Comparison of ENCODE assay signal across 1 cellular context in the genomic region with DNA sequence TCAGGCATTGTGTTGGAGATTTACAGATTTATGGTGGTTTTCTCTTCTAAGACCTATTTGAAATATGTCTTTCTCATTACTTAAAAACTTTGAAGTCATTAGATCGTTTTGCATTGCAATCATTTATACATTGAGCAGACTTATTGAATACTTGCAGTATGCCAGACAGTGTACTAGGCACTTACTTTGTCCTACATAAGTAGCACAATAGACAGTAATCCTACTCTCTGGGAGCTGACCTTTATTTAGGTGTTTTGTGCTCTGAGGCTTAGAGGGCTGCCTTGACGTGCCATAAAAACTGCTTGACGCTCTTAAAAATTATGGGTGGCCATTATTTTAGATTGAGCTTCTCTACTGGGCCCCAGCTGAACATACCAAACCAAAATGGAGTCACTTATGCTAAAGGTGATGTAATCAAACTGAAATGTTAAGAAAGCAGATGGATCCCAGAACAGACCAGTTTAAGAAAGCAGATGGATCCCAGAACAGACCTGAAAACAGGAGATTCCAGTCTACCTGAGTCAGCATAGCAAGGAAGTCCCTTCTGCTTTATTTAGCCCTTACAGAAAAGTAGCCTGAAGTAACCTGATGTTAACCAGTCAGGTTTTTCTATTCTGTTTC.
A peak's percentile ranks its signal among the peaks of the same experiment; 100 is the strongest.
TF ChIP-seq lines count a peak whose summit lies in the region.

No MANE protein-coding gene starts in this region.

TF ChIP-seq in K562, 482 proteins besides CTCF, POLR2A, EP300 and RAD21:
- TF ChIP-seq ATF4 (CRISPR knock-in tag; IDR thresholded peaks at IDR 0.05) (peak; percentile 58; the same call in 1 of the 2 replicates), BRD4 (IDR thresholded peaks at IDR 0.05) (no peak), ZNF41 (CRISPR knock-in tag; conservative IDR thresholded peaks at IDR 0.05) (0 out of 2 replicates have a peak, but pooled peaks have one; percentile 41), HDAC6 (IDR thresholded peaks at IDR 0.05; ENCODE audit: low read depth, low read length) (no peak), ZNF586 (CRISPR knock-in tag; conservative IDR thresholded peaks at IDR 0.05) (no peak), RBFOX2 (IDR thresholded peaks at IDR 0.05; ENCODE audit: low read depth, low read length) (no peak), ZNF175 (CRISPR knock-in tag; IDR thresholded peaks at IDR 0.05; ENCODE audit: low read depth) (0 out of 2 replicates have a peak, but pooled peaks have one; percentile 56), TCFL5 (CRISPR knock-in tag; conservative IDR thresholded peaks at IDR 0.05) (0 out of 2 replicates have a peak, but pooled peaks have one; percentile 25), SMAD3 (CRISPR knock-in tag; conservative IDR thresholded peaks at IDR 0.05) (peak; percentile 70; the same call in 1 of the 2 replicates), HDAC8 (tag; IDR thresholded peaks at IDR 0.05) (0 out of 2 replicates have a peak, but pooled peaks have one; percentile 32), ZNF311 (CRISPR knock-in tag; IDR thresholded peaks at IDR 0.05) (peak; percentile 90), POLR2H (tag; IDR thresholded peaks at IDR 0.05; ENCODE audit: low read depth) (no peak), ZNF316 (IDR thresholded peaks at IDR 0.05) (0 out of 2 replicates have a peak, but pooled peaks have one; percentile 13), ZBTB9 (CRISPR knock-in tag; IDR thresholded peaks at IDR 0.05) (peak; percentile 48; the same call in 1 of the 2 replicates), NR2C1 (IDR thresholded peaks at IDR 0.05) (no peak), NR2C1 (tag; IDR thresholded peaks at IDR 0.05) (0 out of 2 replicates have a peak, but pooled peaks have one; percentile 22), SMAD4 (CRISPR knock-in tag; conservative IDR thresholded peaks at IDR 0.05) (peak; percentile 57), IRF9 (tag; IDR thresholded peaks at IDR 0.05) (peak; percentile 29; the same call in 1 of the 2 replicates), TEAD1 (CRISPR knock-in tag; IDR thresholded peaks at IDR 0.05) (peak in 1 of 2 experiments; percentile 72; a peak in 2 of 4 replicates), ID3 (CRISPR knock-in tag; IDR thresholded peaks at IDR 0.05) (no peak), ID3 (tag; IDR thresholded peaks at IDR 0.05) (peak; percentile 81), SIN3A (IDR thresholded peaks at IDR 0.05; ENCODE audit: borderline replicate concordance in 2 of 2, control insufficient read depth in 1 of 2, low read depth in 2 of 2, low read length in 2 of 2) (no peak), BACH1 (tag; IDR thresholded peaks at IDR 0.05) (peak; percentile 74; the same call in 1 of the 2 replicates), ATF7 (IDR thresholded peaks at IDR 0.05) (no peak), PCBP2 (IDR thresholded peaks at IDR 0.05; ENCODE audit: low read depth, low read length, poor library complexity, severe bottlenecking) (no peak), MAZ (CRISPR knock-in tag; conservative IDR thresholded peaks at IDR 0.05 in 1 of 2, IDR thresholded peaks at IDR 0.05 in 1 of 2) (0 out of 4 replicates have a peak, but pooled peaks of 1 of the 2 experiments have one; percentile 27), NR4A1 (CRISPR knock-in tag; IDR thresholded peaks at IDR 0.05) (no peak), NR4A1 (tag; IDR thresholded peaks at IDR 0.05) (peak; percentile 86), JUN (IDR thresholded peaks at IDR 0.05; ENCODE audit: borderline replicate concordance, low read depth, low read length) (no peak), JUN (CRISPR knock-in tag; IDR thresholded peaks at IDR 0.05; ENCODE audit: borderline replicate concordance) (no peak), TCF3 (CRISPR knock-in tag; IDR thresholded peaks at IDR 0.05) (no peak), DMBX1 (CRISPR knock-in tag; IDR thresholded peaks at IDR 0.05; ENCODE audit: borderline replicate concordance) (peak; percentile 96), STAG1 (CRISPR knock-in tag; IDR thresholded peaks at IDR 0.05; ENCODE audit: borderline replicate concordance) (no peak), PTRF (tag; IDR thresholded peaks at IDR 0.05) (peak; percentile 56; the same call in 1 of the 2 replicates), ILK (tag; IDR thresholded peaks at IDR 0.05; ENCODE audit: borderline replicate concordance, low read depth) (0 out of 2 replicates have a peak, but pooled peaks have one; percentile 21), FOXP1 (CRISPR knock-in tag; IDR thresholded peaks at IDR 0.05) (no peak), ZNF699 (CRISPR knock-in tag; IDR thresholded peaks at IDR 0.05; ENCODE audit: insufficient replicate concordance) (no peak), PTTG1 (tag; IDR thresholded peaks at IDR 0.05; ENCODE audit: low read depth) (peak; percentile 72), DDX20 (tag; IDR thresholded peaks at IDR 0.05; ENCODE audit: low read depth) (peak; percentile 63; the same call in 1 of the 2 replicates)
- TF ChIP-seq, protein P1, sequence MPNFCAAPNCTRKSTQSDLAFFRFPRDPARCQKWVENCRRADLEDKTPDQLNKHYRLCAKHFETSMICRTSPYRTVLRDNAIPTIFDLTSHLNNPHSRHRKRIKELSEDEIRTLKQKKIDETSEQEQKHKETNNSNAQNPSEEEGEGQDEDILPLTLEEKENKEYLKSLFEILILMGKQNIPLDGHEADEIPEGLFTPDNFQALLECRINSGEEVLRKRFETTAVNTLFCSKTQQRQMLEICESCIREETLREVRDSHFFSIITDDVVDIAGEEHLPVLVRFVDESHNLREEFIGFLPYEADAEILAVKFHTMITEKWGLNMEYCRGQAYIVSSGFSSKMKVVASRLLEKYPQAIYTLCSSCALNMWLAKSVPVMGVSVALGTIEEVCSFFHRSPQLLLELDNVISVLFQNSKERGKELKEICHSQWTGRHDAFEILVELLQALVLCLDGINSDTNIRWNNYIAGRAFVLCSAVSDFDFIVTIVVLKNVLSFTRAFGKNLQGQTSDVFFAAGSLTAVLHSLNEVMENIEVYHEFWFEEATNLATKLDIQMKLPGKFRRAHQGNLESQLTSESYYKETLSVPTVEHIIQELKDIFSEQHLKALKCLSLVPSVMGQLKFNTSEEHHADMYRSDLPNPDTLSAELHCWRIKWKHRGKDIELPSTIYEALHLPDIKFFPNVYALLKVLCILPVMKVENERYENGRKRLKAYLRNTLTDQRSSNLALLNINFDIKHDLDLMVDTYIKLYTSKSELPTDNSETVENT (CRISPR knock-in tag; IDR thresholded peaks at IDR 0.05), result no peak
- TF ChIP-seq, protein P2, sequence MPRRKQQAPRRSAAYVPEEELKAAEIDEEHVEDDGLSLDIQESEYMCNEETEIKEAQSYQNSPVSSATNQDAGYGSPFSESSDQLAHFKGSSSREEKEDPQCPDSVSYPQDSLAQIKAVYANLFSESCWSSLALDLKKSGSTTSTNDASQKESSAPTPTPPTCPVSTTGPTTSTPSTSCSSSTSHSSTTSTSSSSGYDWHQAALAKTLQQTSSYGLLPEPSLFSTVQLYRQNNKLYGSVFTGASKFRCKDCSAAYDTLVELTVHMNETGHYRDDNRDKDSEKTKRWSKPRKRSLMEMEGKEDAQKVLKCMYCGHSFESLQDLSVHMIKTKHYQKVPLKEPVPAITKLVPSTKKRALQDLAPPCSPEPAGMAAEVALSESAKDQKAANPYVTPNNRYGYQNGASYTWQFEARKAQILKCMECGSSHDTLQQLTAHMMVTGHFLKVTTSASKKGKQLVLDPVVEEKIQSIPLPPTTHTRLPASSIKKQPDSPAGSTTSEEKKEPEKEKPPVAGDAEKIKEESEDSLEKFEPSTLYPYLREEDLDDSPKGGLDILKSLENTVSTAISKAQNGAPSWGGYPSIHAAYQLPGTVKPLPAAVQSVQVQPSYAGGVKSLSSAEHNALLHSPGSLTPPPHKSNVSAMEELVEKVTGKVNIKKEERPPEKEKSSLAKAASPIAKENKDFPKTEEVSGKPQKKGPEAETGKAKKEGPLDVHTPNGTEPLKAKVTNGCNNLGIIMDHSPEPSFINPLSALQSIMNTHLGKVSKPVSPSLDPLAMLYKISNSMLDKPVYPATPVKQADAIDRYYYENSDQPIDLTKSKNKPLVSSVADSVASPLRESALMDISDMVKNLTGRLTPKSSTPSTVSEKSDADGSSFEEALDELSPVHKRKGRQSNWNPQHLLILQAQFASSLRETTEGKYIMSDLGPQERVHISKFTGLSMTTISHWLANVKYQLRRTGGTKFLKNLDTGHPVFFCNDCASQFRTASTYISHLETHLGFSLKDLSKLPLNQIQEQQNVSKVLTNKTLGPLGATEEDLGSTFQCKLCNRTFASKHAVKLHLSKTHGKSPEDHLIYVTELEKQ (CRISPR knock-in tag; IDR thresholded peaks at IDR 0.05), result peak; percentile 57; the same call in 1 of the 2 replicates
TF ChIP-seq in K562: peak in this region for 23.
